ENCODE assay signal across 8 cellular contexts in the genomic region with DNA sequence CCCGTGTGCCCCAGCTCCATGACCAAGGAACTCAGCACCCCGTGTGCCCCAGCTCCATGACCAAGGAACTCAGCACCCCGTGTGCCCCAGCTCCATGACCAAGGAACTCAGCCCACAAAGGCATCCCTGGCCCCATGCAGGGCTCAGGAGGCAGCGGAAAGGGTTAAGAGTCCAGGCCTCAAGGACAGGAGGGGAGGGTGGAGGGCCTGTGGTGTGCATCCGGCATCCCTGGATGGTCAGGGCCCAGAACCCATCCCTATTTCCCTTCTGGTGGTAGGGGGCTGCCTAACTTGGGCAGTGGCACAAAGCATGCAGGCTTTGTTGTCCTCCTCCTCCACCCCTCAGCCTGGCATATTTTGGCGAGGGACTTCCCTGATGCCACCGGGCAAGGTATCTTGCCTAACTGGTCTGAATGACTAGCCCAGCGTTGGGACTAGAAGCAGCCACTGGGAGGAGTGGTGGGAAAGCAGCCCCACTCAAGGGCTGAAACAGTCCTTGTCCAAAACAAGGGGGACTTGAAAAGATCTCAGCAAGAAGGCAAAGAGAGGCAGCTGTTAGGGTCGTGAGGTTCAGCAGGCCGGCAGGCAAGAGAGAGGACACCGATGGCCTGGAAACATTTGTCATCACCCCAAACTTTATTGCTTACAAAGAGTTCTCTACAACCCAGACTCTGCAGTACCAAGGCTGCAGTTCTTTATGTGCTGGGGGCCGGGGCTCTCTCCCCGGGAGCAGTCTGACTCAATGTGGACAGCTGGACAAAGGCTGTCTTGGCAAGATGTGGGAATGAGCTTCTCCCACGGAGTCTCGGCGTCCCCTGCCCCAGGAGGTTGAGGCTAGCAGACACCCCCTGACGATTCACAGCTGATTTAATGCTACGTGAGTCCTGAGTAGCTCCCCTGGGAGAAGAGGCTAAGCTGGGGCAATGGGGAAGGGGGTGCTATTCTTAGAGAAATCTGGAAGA. TPM values are rescaled to one million over a fixed set of nuclear protein-coding genes. Genes with fewer than 3 reads are reported as not detected.
A peak's percentile ranks its signal among the peaks of the same experiment; 100 is the strongest.
DNase-seq lines count a peak whose midpoint lies in the region; ATAC-seq and TF ChIP-seq lines count a peak whose summit lies in the region.

No MANE protein-coding gene starts in this region.

- ATAC-seq in GM21576 (IDR thresholded peaks at IDR 0.05; ENCODE audit: unreplicated experiment) (peak; percentile 13), sciatic nerve (peak; percentile 4), HG02610 (IDR thresholded peaks at IDR 0.05; ENCODE audit: unreplicated experiment) (no peak), GM21526 (IDR thresholded peaks at IDR 0.05; ENCODE audit: low FRiP score, unreplicated experiment) (no peak)
- peak; percentile 9 for ATAC-seq in activated CD8-positive, alpha-beta T cell treated with anti-CD3 and anti-CD28 coated beads for 36 hours

- peaks cover 30% of the 10 kb centered on the region for H3K36me3 Mint-ChIP-seq in activated CD8-positive, alpha-beta T cell treated with anti-CD3 and anti-CD28 coated beads for 36 hours (ENCODE audit: low read depth)
- no peaks in the 10 kb centered on the region for H3K36me3 Mint-ChIP-seq in glutamatergic neuron (ENCODE audit: unreplicated experiment)

- CTCF ChIA-PET in activated CD8-positive, alpha-beta T cell treated with anti-CD3 and anti-CD28 coated beads for 36 hours (lab: Charles Lee) = interaction anchor here (0.8 to 2.2 kb wide), 7 partner anchors 9 to 131 kb away, joined by 3 to 9 read pairs (median 5); partner anchors contain the start of gene ACBD4

- TF ChIP-seq CTCF in activated CD8-positive, alpha-beta T cell treated with anti-CD3 and anti-CD28 coated beads for 36 hours (IDR thresholded peaks at IDR 0.05) = no peak
- no peak for TF ChIP-seq CTCF in glutamatergic neuron (IDR thresholded peaks at IDR 0.05; ENCODE audit: partially characterized antibody, unreplicated experiment)

- no peak for DNase-seq in activated CD8-positive, alpha-beta T cell treated with anti-CD3 and anti-CD28 coated beads for 36 hours
- DNase-seq in glutamatergic neuron = no peak
- no peak for DNase-seq in sciatic nerve (ENCODE audit: low spot score)
- DNase-seq in OCI-M1 (lab: John Stamatoyannopoulos, UW) = no peak
- DNase-seq in foreskin melanocyte = no peak

- peak overlapping the region; percentile 76 for H3K4me3 Mint-ChIP-seq in activated CD8-positive, alpha-beta T cell treated with anti-CD3 and anti-CD28 coated beads for 36 hours
- peak overlapping the region; percentile 8 for H3K4me3 Mint-ChIP-seq in glutamatergic neuron (ENCODE audit: unreplicated experiment)

- H3K27me3 Mint-ChIP-seq in activated CD8-positive, alpha-beta T cell treated with anti-CD3 and anti-CD28 coated beads for 36 hours = no peaks in the 10 kb centered on the region
- peaks cover 3% of the 10 kb centered on the region for H3K27me3 Mint-ChIP-seq in glutamatergic neuron (ENCODE audit: unreplicated experiment)

- intact Hi-C loops in activated CD8-positive, alpha-beta T cell treated with anti-CD3 and anti-CD28 coated beads for 36 hours (cut with micrococcal nuclease) = loop anchor here (5.0 kb wide), 1 partner anchor 40 kb away; the partner anchor contains the start of gene FMNL1
- intact Hi-C loops in sciatic nerve (cut with DNase I) = no loop called here

- peak overlapping the region; percentile 85 for H3K27ac Mint-ChIP-seq in activated CD8-positive, alpha-beta T cell treated with anti-CD3 and anti-CD28 coated beads for 36 hours
- H3K27ac Mint-ChIP-seq in glutamatergic neuron (ENCODE audit: unreplicated experiment) = no peak overlapping the region

- peaks cover 34% of the 10 kb centered on the region for H3K4me1 Mint-ChIP-seq in activated CD8-positive, alpha-beta T cell treated with anti-CD3 and anti-CD28 coated beads for 36 hours (ENCODE audit: low read depth)
- H3K4me1 Mint-ChIP-seq in glutamatergic neuron (ENCODE audit: low read depth, unreplicated experiment) = no peaks in the 10 kb centered on the region

- POLR2A ChIA-PET in activated CD8-positive, alpha-beta T cell treated with anti-CD3 and anti-CD28 coated beads for 36 hours (lab: Charles Lee) = interaction anchor here (0.6 to 2.1 kb wide), 5 partner anchors 14 to 56 kb away, joined by 3 to 9 read pairs (median 3); partner anchors contain the start of gene FMNL1

- H3K9me3 Mint-ChIP-seq in activated CD8-positive, alpha-beta T cell treated with anti-CD3 and anti-CD28 coated beads for 36 hours = no peaks in the 10 kb centered on the region
- peaks cover 2% of the 10 kb centered on the region for H3K9me3 Mint-ChIP-seq in glutamatergic neuron (ENCODE audit: unreplicated experiment)

RNA-seq across cellular contexts. Expression of gene SPATA32, which starts 0.9 kb away (rescaled TPM):
- under 1 TPM; 0.27 to 0.63 TPM for total RNA-seq in activated CD8-positive, alpha-beta T cell treated with anti-CD3 and anti-CD28 coated beads for 36 hours
- total RNA-seq in glutamatergic neuron (ENCODE audit: unreplicated experiment) (not detected), sciatic nerve (not detected)

RNA-seq across cellular contexts. Expression of gene FMNL1, which starts 41.1 kb away (rescaled TPM):
- 100 to 1,000 TPM; 285 to 298 TPM for total RNA-seq in activated CD8-positive, alpha-beta T cell treated with anti-CD3 and anti-CD28 coated beads for 36 hours
- total RNA-seq in glutamatergic neuron (ENCODE audit: unreplicated experiment) = 24.2 TPM
- total RNA-seq in sciatic nerve = 39.6 TPM

RNA-seq across cellular contexts. Expression of gene MAP3K14, which starts 54.0 kb away (rescaled TPM):
- total RNA-seq in activated CD8-positive, alpha-beta T cell treated with anti-CD3 and anti-CD28 coated beads for 36 hours = 10 to 100 TPM; 31.6 to 31.9 TPM
- total RNA-seq in glutamatergic neuron (ENCODE audit: unreplicated experiment) (5.7 TPM), sciatic nerve (19.1 TPM)

Comparison
In these comparisons a context has a peak if more than half of its experiments do, and no peak if none do; other contexts are left out.
1. ATAC-seq: peak in GM21576 (single experiment), activated CD8-positive, alpha-beta T cell treated with anti-CD3 and anti-CD28 coated beads for 36 hours (single experiment) and sciatic nerve (single experiment); none in HG02610 (single experiment) and GM21526 (single experiment).